Comparison of ENCODE assay signal across 8 cellular contexts in genomic region chr1:200740291-200741212, GRCh38. TPM values are rescaled to one million over a fixed set of nuclear protein-coding genes. Genes with fewer than 3 reads are reported as not detected.
A peak's percentile ranks its signal among the peaks of the same experiment; 100 is the strongest.
DNase-seq lines count a peak whose midpoint lies in the region; ATAC-seq and TF ChIP-seq lines count a peak whose summit lies in the region.

No MANE protein-coding gene starts in this region.

- intact Hi-C loops in activated naive CD4-positive, alpha-beta T cell treated with anti-CD3 and anti-CD28 coated beads for 36 hours (cut with micrococcal nuclease): loop anchor here (1.0 kb wide), 2 partner anchors 63 to 70 kb away; no protein-coding TSS in a partner anchor

- TF ChIP-seq EP300 in upper lobe of left lung (IDR thresholded peaks at IDR 0.05): no peak

- H3K27ac Mint-ChIP-seq in activated naive CD4-positive, alpha-beta T cell treated with anti-CD3 and anti-CD28 coated beads for 36 hours: no peak overlapping the region
- peak overlapping the region; percentile 15 for H3K27ac Mint-ChIP-seq in activated naive CD8-positive, alpha-beta T cell treated with anti-CD3 and anti-CD28 coated beads, Interleukin-2, amount 50 U/mL, for 24 hours

- H3K27ac ChIP-seq in liver (ENCODE audit: low read depth in 1 of 2, low read length in 2 of 2): no peak overlapping the region
- peak overlapping the region in 2 of 4 donors; percentile 99 to 100 for H3K27ac ChIP-seq in upper lobe of left lung

- peaks cover 30% of the 10 kb centered on the region for H3K4me1 Mint-ChIP-seq in activated naive CD4-positive, alpha-beta T cell treated with anti-CD3 and anti-CD28 coated beads for 36 hours (ENCODE audit: low read depth)
- peaks cover 42% of the 10 kb centered on the region for H3K4me1 Mint-ChIP-seq in activated naive CD8-positive, alpha-beta T cell treated with anti-CD3 and anti-CD28 coated beads, Interleukin-2, amount 50 U/mL, for 24 hours

- TF ChIP-seq POLR2A in upper lobe of left lung (IDR thresholded peaks at IDR 0.05): no peak

- H3K4me3 ChIP-seq in liver (ENCODE audit: low read depth in 1 of 3, low read length in 3 of 3) (peak overlapping the region; percentile 76 to 90 (median 86)), upper lobe of left lung (peak overlapping the region; percentile 64 to 90 (median 80))

- H3K4me1 ChIP-seq in liver (ENCODE audit: control insufficient read depth in 4 of 4, insufficient read depth in 4 of 4, low read length in 3 of 4) (peaks cover 9 to 18% (median 15%) of the 10 kb centered on the region in 4 donors), upper lobe of left lung (peaks cover 15 to 48% (median 32%) of the 10 kb centered on the region in 4 donors)

- H3K9me3 ChIP-seq in liver (ENCODE audit: control insufficient read depth in 4 of 4, low read length in 3 of 4): no peaks in the 10 kb centered on the region
- H3K9me3 ChIP-seq in upper lobe of left lung: no peaks in the 10 kb centered on the region

- no peaks in the 10 kb centered on the region for H3K36me3 ChIP-seq in liver (ENCODE audit: control insufficient read depth in 4 of 4, insufficient read depth in 3 of 4, low read depth in 1 of 4, low read length in 3 of 4)
- H3K36me3 ChIP-seq in upper lobe of left lung: no peaks in the 10 kb centered on the region

- peaks cover 1% of the 10 kb centered on the region for H3K36me3 Mint-ChIP-seq in activated naive CD4-positive, alpha-beta T cell treated with anti-CD3 and anti-CD28 coated beads for 36 hours (ENCODE audit: low read depth)
- no peaks in the 10 kb centered on the region for H3K36me3 Mint-ChIP-seq in activated naive CD8-positive, alpha-beta T cell treated with anti-CD3 and anti-CD28 coated beads, Interleukin-2, amount 50 U/mL, for 24 hours (ENCODE audit: low read depth)

- no peak for TF ChIP-seq RAD21 in liver (IDR thresholded peaks at IDR 0.05)

- no peaks in the 10 kb centered on the region for H3K9me3 Mint-ChIP-seq in activated naive CD4-positive, alpha-beta T cell treated with anti-CD3 and anti-CD28 coated beads for 36 hours
- H3K9me3 Mint-ChIP-seq in activated naive CD8-positive, alpha-beta T cell treated with anti-CD3 and anti-CD28 coated beads, Interleukin-2, amount 50 U/mL, for 24 hours: no peaks in the 10 kb centered on the region

- H3K27me3 Mint-ChIP-seq in activated naive CD4-positive, alpha-beta T cell treated with anti-CD3 and anti-CD28 coated beads for 36 hours (ENCODE audit: low read depth): no peaks in the 10 kb centered on the region
- H3K27me3 Mint-ChIP-seq in activated naive CD8-positive, alpha-beta T cell treated with anti-CD3 and anti-CD28 coated beads, Interleukin-2, amount 50 U/mL, for 24 hours: peaks cover 13% of the 10 kb centered on the region

- TF ChIP-seq CTCF in liver (IDR thresholded peaks at IDR 0.05; ENCODE audit: low read depth, low read length, missing input control): no peak
- no peak for TF ChIP-seq CTCF in upper lobe of left lung (IDR thresholded peaks at IDR 0.05)

- no peak overlapping the region for H3K9ac ChIP-seq in liver (ENCODE audit: low read depth in 1 of 2, low read length in 2 of 2)

- ATAC-seq in activated naive CD8-positive, alpha-beta T cell treated with anti-CD3 and anti-CD28 coated beads, Interleukin-2, amount 50 U/mL, for 24 hours: no peak
- ATAC-seq in upper lobe of left lung (ENCODE audit: low FRiP score in 2 of 2): no peak

- H3K27me3 ChIP-seq in liver (ENCODE audit: control insufficient read depth in 4 of 4, insufficient read depth in 4 of 4, low read length in 3 of 4) (no peaks in the 10 kb centered on the region), upper lobe of left lung (peaks cover 0 to 10% (median 0%) of the 10 kb centered on the region in 4 donors)

- H3K4me3 Mint-ChIP-seq in activated naive CD4-positive, alpha-beta T cell treated with anti-CD3 and anti-CD28 coated beads for 36 hours: peak overlapping the region; percentile 70
- peak overlapping the region; percentile 69 for H3K4me3 Mint-ChIP-seq in activated naive CD8-positive, alpha-beta T cell treated with anti-CD3 and anti-CD28 coated beads, Interleukin-2, amount 50 U/mL, for 24 hours

- CTCF ChIA-PET in activated naive CD4-positive, alpha-beta T cell treated with anti-CD3 and anti-CD28 coated beads for 36 hours (lab: Charles Lee): interaction anchor here (0.6 to 1.2 kb wide), 3 partner anchors 52 to 63 kb away, joined by 3 to 4 read pairs (median 4); no protein-coding TSS in a partner anchor

- DNase-seq in activated naive CD4-positive, alpha-beta T cell treated with anti-CD3 and anti-CD28 coated beads for 36 hours: no peak
- DNase-seq in activated naive CD4-positive, alpha-beta T cell treated with Interleukin-2 at 50 U/mL for 16 hours: no peak
- DNase-seq in activated naive CD8-positive, alpha-beta T cell treated with anti-CD3 and anti-CD28 coated beads, Interleukin-2, amount 50 U/mL, for 24 hours: no peak
- DNase-seq in upper lobe of left lung: no peak
- DNase-seq in stimulated activated CD4-positive, alpha-beta T cell treated with anti-CD3 and anti-CD28 coated beads, Interleukin-12 subunit alpha, Interleukin-12 subunit beta, amount 100 ng/mL, for 4 hours: no peak
- no peak for DNase-seq in middle frontal gyrus (ENCODE audit: extremely low spot score, low spot score)
- DNase-seq in kidney tubule cell (ENCODE audit: low spot score): no peak

- WGBS in liver: 44% methylated on average over 7 of the region's 7 CpGs
- WGBS in upper lobe of left lung, 2 donors: 9 to 16% methylated on average over 7 of the region's 7 CpGs

TF ChIP-seq in liver, 16 proteins besides CTCF, POLR2A, EP300 and RAD21:
- TF ChIP-seq TAF1 (conservative IDR thresholded peaks at IDR 0.05): no peak
TF ChIP-seq in liver: peak in this region for 0.

RNA-seq across cellular contexts. Expression of gene CAMSAP2, which starts 1.9 kb away (rescaled TPM):
- total RNA-seq in activated naive CD4-positive, alpha-beta T cell treated with anti-CD3 and anti-CD28 coated beads for 36 hours: 1 to 10 TPM; 3.9 to 6.5 TPM
- total RNA-seq in liver (1 to 10 TPM; 4.0 to 8.6 TPM), upper lobe of left lung (10 to 100 TPM; 19.9 to 45.1 (median 28.0) TPM)
- 1 to 10 TPM; 1.9 to 3.0 TPM for polyA plus RNA-seq in liver
